ENCODE assay signal across 18 cellular contexts in genomic region chr2:132824716-132825115, GRCh38.
DNase-seq lines count a peak whose midpoint lies in the region; TF ChIP-seq lines count a peak whose summit lies in the region.
"Had no signal": no experiment of that assay in that cellular context is flagged by ENCODE, and none has a peak within 500 bp of the region (broad histone marks: within the 10 kb centered on the region; RNA-seq: fewer than 3 reads in every experiment).

No MANE protein-coding gene starts in this region.

- no peaks in the 10 kb centered on the region for H3K4me1 ChIP-seq in stomach
- H3K4me1 ChIP-seq: Caco-2, Peyer's patch, vagina had no signal

- TF ChIP-seq POLR2A in stomach (IDR thresholded peaks at IDR 0.05): no peak

- no peaks in the 10 kb centered on the region for H3K9me3 ChIP-seq in stomach
- H3K9me3 ChIP-seq: Caco-2, Peyer's patch, vagina had no signal

- in situ Hi-C loops in SK-MEL-5 (cut with HindIII; ENCODE audit: low pct_unique_long_range_greater_than_20kb, low sequenced_read_pairs): loop anchor here (25.0 kb wide), 1 partner anchor 137 kb away; no protein-coding TSS in a partner anchor

- H3K27me3 ChIP-seq in stomach: no peaks in the 10 kb centered on the region
- H3K27me3 ChIP-seq: Peyer's patch, vagina had no signal

- H3K36me3 ChIP-seq in stomach: no peaks in the 10 kb centered on the region
- H3K36me3 ChIP-seq: Peyer's patch, vagina had no signal

- no peak overlapping the region for H3K27ac ChIP-seq in stomach
- H3K27ac ChIP-seq: Peyer's patch, vagina had no signal

- no peak overlapping the region for H3K4me3 ChIP-seq in stomach
- H3K4me3 ChIP-seq: Peyer's patch, vagina had no signal

- no peak for TF ChIP-seq EP300 in stomach (IDR thresholded peaks at IDR 0.05)

- DNase-seq in AG08396 (ENCODE audit: low spot score) (peak; percentile 12), H4 (ENCODE audit: low spot score) (peak; percentile 15), SK-MEL-5 (ENCODE audit: low read depth, low spot score) (peak; percentile 92), foreskin melanocyte (peak; percentile 99), SKM-1 (lab: John Stamatoyannopoulos, UW; ENCODE audit: unreplicated experiment) (no peak), LoVo (ENCODE audit: low spot score) (no peak), stomach (no peak)
- DNase-seq in activated naive CD4-positive, alpha-beta T cell treated with anti-CD3 and anti-CD28 coated beads, Interleukin-2, amount 50 U/mL, for 16 hours: no peak
- DNase-seq: ACHN; activated CD4-positive, alpha-beta T cell treated with anti-CD3 and anti-CD28 coated beads, Interleukin-2, amount 50 U/mL, for 48 hours; Caco-2; glutamatergic neuron; immature natural killer cell; NCI-H774; Peyer's patch; retina; stimulated activated CD4-positive, alpha-beta T cell treated with anti-CD3 and anti-CD28 coated beads, Interleukin-15, amount 100 ng/mL, for 24 hours had no signal

- intact Hi-C loops in stomach (cut with DNase I; ENCODE audit: low total_unique reads): no loop called here

- no peak for TF ChIP-seq CTCF in stomach (IDR thresholded peaks at IDR 0.05)

Comparison
In these comparisons a context has a peak if more than half of its experiments do, and no peak if none do; other contexts are left out.
1. DNase-seq: peak in AG08396 (single experiment), H4 (single experiment), SK-MEL-5 (single experiment) and foreskin melanocyte (single experiment); none in activated naive CD4-positive, alpha-beta T cell treated with anti-CD3 and anti-CD28 coated beads, Interleukin-2, amount 50 U/mL, for 16 hours (single experiment), SKM-1 (single experiment), LoVo (single experiment) and stomach (single experiment).